Comparison of ENCODE assay signal across 9 cellular contexts in genomic region chr2:68463287-68463877, GRCh38. TPM values are rescaled to one million over a fixed set of nuclear protein-coding genes. Genes with fewer than 3 reads are reported as not detected.
DNase-seq lines count a peak whose midpoint lies in the region; ATAC-seq and TF ChIP-seq lines count a peak whose summit lies in the region.
"Had no signal": no experiment of that assay in that cellular context is flagged by ENCODE, and none has a peak within 500 bp of the region (broad histone marks: within the 10 kb centered on the region; RNA-seq: fewer than 3 reads in every experiment).

No MANE protein-coding gene starts in this region.

- TF ChIP-seq CTCF in LNCaP clone FGC (IDR thresholded peaks at IDR 0.05; ENCODE audit: control insufficient read depth, extremely low read depth, insufficient read depth) (peak; percentile 58), foreskin fibroblast (IDR thresholded peaks at IDR 0.05; ENCODE audit: low read depth, low read length) (peak; percentile 59), retinal pigment epithelial cell (conservative IDR thresholded peaks at IDR 0.05; ENCODE audit: low read depth, low read length) (peak; percentile 69)

- H3K4me3 ChIP-seq in LNCaP clone FGC (ENCODE audit: low read depth, low read length) (no peak overlapping the region), foreskin fibroblast (ENCODE audit: low read depth in 1 of 2, low read length in 2 of 2) (no peak overlapping the region), retinal pigment epithelial cell (ENCODE audit: low read length) (no peak overlapping the region)

- peak; percentile 41 for DNase-seq in Daoy (ENCODE audit: low read depth)
- peak; percentile 31 for DNase-seq in LNCaP clone FGC (ENCODE audit: low read depth)
- DNase-seq in SKM-1 (lab: John Stamatoyannopoulos, UW; ENCODE audit: unreplicated experiment) = peak; percentile 56
- peak in 1 of 2 donors; percentile 77 for DNase-seq in foreskin fibroblast
- no peak for DNase-seq in retinal pigment epithelial cell (ENCODE audit: low read depth)
- no peak for DNase-seq in activated T-cell treated with anti-CD3 and anti-CD28 coated beads for 4 hours

- ATAC-seq in HG02798 (IDR thresholded peaks at IDR 0.05; ENCODE audit: poor library complexity, unreplicated experiment) = no peak
- ATAC-seq in HG02763 (IDR thresholded peaks at IDR 0.05; ENCODE audit: unreplicated experiment) = no peak
- ATAC-seq: naive thymus-derived CD8-positive, alpha-beta T cell had no signal

RNA-seq across cellular contexts. Expression of gene FBXO48, which starts 3.7 kb away (rescaled TPM):
- total RNA-seq in Daoy (2014; rRNA removed; shearing (Covaris generic)) = 0.80 and 1.0 TPM in 2 replicates

RNA-seq across cellular contexts. Expression of gene APLF, which starts 4.0 kb away (rescaled TPM):
- total RNA-seq in Daoy (2014; rRNA removed; shearing (Covaris generic)) = 1.4 and 3.0 TPM in 2 replicates

Comparison
In these comparisons a context has a peak if more than half of its experiments do, and no peak if none do; other contexts are left out.
1. DNase-seq: peak in Daoy (single experiment), LNCaP clone FGC (single experiment) and SKM-1 (single experiment); none in retinal pigment epithelial cell (single experiment) and activated T-cell treated with anti-CD3 and anti-CD28 coated beads for 4 hours (single experiment).
2. Peak in every context shown above with its lines, with median percentiles within 50 percentile points of each other: CTCF ChIP-seq.